17 cellular contexts compared by ENCODE assay signal in the genomic region with DNA sequence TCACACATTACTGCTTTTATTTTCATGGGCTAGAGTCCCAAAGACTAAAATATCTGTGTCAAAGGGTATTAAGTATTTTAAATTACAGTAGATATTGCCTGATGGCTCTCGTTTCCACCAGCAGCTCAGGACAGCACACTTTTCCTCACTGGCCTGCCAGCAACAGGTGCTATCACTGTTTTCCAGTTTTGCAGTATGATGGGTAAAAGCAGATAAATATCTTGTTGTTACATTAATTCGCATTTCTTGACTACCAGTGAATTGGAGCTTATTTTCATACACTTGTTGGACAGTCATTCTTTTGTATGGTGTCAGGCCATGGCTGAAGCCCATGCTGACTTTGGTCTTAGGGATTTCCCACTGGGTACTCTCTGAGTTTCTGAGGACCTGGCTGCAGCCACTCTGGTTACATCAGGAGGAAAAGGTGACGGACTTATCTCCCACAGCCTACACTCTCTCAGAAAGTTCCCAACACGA. TPM values are rescaled to one million over a fixed set of nuclear protein-coding genes. Genes with fewer than 3 reads are reported as not detected.
"Had no signal": no experiment of that assay in that cellular context is flagged by ENCODE, and none has a peak within 500 bp of the region (broad histone marks: within the 10 kb centered on the region; RNA-seq: fewer than 3 reads in every experiment).

No MANE protein-coding gene starts in this region.

- H3K9me3 ChIP-seq: mucosa of descending colon, prostate gland, stomach, thyroid gland had no signal

- H3K36me3 Mint-ChIP-seq: activated naive CD4-positive, alpha-beta T cell treated with anti-CD3 and anti-CD28 coated beads, Interleukin-2, amount 50 U/mL, for 24 hours; natural killer cell had no signal

- DNase-seq: activated CD4-positive, CD25-positive, alpha-beta regulatory T cell; activated effector memory CD4-positive, alpha-beta T cell treated with Interleukin-2 at 50 U/mL for 16 hours; activated T-cell treated with anti-CD3 and anti-CD28 coated beads, Interleukin-2, amount 50 U/mL, for 24 hours; amniotic stem cell; left cardiac atrium; mucosa of descending colon; natural killer cell; stomach; T-helper 2 cell; thyroid gland had no signal

- FAIRE-seq: bronchial epithelial cell, endothelial cell of umbilical vein, TTC549 had no signal

- ATAC-seq: mucosa of descending colon, natural killer cell had no signal

- H3K4me3 ChIP-seq: mucosa of descending colon, prostate gland, skin epidermis, stomach, thyroid gland had no signal

- H3K4me1 ChIP-seq: prostate gland had no signal

- H3K27me3 ChIP-seq: thyroid gland had no signal

- H3K27ac Mint-ChIP-seq: activated naive CD4-positive, alpha-beta T cell treated with anti-CD3 and anti-CD28 coated beads, Interleukin-2, amount 50 U/mL, for 24 hours; activated T-cell treated with anti-CD3 and anti-CD28 coated beads, Interleukin-2, amount 50 U/mL, for 24 hours; natural killer cell had no signal

- H3K9me3 Mint-ChIP-seq: activated naive CD4-positive, alpha-beta T cell treated with anti-CD3 and anti-CD28 coated beads, Interleukin-2, amount 50 U/mL, for 24 hours; activated T-cell treated with anti-CD3 and anti-CD28 coated beads, Interleukin-2, amount 50 U/mL, for 24 hours; natural killer cell had no signal

- H3K27ac ChIP-seq: prostate gland, skin epidermis, thyroid gland had no signal

- H3K36me3 ChIP-seq: prostate gland, stomach, thyroid gland had no signal

- H3K4me3 Mint-ChIP-seq: activated naive CD4-positive, alpha-beta T cell treated with anti-CD3 and anti-CD28 coated beads, Interleukin-2, amount 50 U/mL, for 24 hours; activated T-cell treated with anti-CD3 and anti-CD28 coated beads, Interleukin-2, amount 50 U/mL, for 24 hours; natural killer cell had no signal

RNA-seq across cellular contexts. Expression of gene APOB, which starts 4.8 kb away (rescaled TPM):
- total RNA-seq: mammary epithelial cell, natural killer cell had no signal
- polyA plus RNA-seq: mammary epithelial cell had no signal
